Comparison of ENCODE assay signal across 21 cellular contexts in the genomic region with DNA sequence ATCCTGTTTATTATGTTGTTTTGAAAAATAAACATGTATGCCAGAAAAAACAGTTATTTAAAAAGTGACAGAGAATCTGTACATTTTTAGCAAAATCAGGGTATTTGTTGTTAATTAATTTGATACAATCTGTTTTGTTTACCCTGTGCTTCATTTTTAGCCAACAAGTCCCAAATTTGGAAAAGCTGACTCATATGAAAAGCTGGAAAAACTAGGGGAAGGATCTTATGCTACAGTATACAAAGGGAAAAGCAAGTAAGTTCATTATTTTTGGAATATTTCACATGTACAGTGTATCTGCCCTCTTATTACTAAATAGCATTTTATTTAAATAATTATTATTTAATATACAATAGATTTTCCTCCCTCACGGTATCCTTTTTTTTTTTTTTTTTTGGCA.
"Had no signal": no experiment of that assay in that cellular context is flagged by ENCODE, and none has a peak within 500 bp of the region (broad histone marks: within the 10 kb centered on the region; RNA-seq: fewer than 3 reads in every experiment).

No MANE protein-coding gene starts in this region.

- H2AFZ ChIP-seq: parathyroid adenoma had no signal

- H3K9me3 ChIP-seq: gastrocnemius medialis, tibial artery had no signal

- H3K4me3 ChIP-seq: coronary artery, gastrocnemius medialis, tibial artery had no signal

- H3K79me2 ChIP-seq: parathyroid adenoma had no signal

- H3K27ac ChIP-seq: coronary artery, gastrocnemius medialis, parathyroid adenoma, tibial artery, WERI-Rb-1 had no signal

- FAIRE-seq: bronchial epithelial cell, TTC549 had no signal

- DNase-seq: activated CD4-positive, alpha-beta T cell treated with anti-CD3 and anti-CD28 coated beads for 1 hour; activated CD4-positive, alpha-beta T cell treated with anti-CD3 and anti-CD28 coated beads, Interleukin-2, amount 50 U/mL, for 48 hours; activated CD8-positive, alpha-beta memory T cell treated with anti-CD3 and anti-CD28 coated beads, Interleukin-2, amount 50 U/mL, for 48 hours; activated naive CD4-positive, alpha-beta T cell treated with Interleukin-2 at 50 U/mL for 16 hours; activated naive CD8-positive, alpha-beta T cell treated with anti-CD3 and anti-CD28 coated beads for 36 hours; activated T-cell treated with anti-CD3 and anti-CD28 coated beads, Interleukin-2, amount 50 U/mL, for 4 hours; amniotic stem cell; endodermal cell; gastrocnemius medialis; hypothalamus; left ventricle myocardium superior; nephron progenitor cell; right cardiac atrium; stimulated activated CD4-positive, alpha-beta T cell treated with anti-CD3 and anti-CD28 coated beads, Interleukin-4, amount 100 ng/mL, for 24 hours; T-helper 1 cell; tibial artery; WERI-Rb-1 had no signal

- H3K4me1 ChIP-seq: gastrocnemius medialis, parathyroid adenoma had no signal

- H3K36me3 ChIP-seq: gastrocnemius medialis, tibial artery, WERI-Rb-1 had no signal

- H3K27me3 ChIP-seq: gastrocnemius medialis, tibial artery had no signal
